Comparison of ENCODE assay signal across 14 cellular contexts in the genomic region with DNA sequence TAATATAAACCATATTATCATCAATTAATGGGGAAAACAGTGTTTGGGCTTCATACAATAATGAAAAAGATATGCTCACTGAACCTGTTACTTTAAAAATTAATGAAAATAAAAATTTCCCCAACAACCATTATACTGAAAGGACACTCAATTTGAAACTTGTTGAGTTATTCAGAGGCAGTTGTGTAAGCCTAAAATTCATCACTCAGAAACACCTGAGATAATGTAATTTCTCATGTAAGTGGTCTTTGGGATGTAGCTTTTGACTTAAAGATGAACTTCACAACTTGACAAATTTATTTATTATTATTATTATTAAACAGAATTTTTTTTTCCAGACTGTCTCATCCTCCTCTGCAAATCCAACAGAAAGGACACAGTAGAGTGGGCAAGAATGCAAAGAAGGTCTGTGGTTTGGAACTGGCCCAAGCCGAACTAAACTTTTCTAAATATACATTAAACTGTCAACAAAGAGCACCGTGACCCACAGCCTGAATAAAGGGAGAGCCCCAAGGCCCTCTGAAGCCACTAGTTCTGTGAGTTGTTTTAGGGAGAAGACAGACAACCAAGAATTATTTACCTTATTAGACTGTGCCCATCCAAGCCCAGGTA. TPM values are rescaled to one million over a fixed set of nuclear protein-coding genes. Genes with fewer than 3 reads are reported as not detected.
DNase-seq lines count a peak whose midpoint lies in the region; ATAC-seq, FAIRE-seq and TF ChIP-seq lines count a peak whose summit lies in the region.
"Had no signal": no experiment of that assay in that cellular context is flagged by ENCODE, and none has a peak within 500 bp of the region (broad histone marks: within the 10 kb centered on the region; RNA-seq: fewer than 3 reads in every experiment).

No MANE protein-coding gene starts in this region.

- peaks cover 2% of the 10 kb centered on the region; the same call in 1 of the 2 replicates for H3K9me3 ChIP-seq in OCI-LY3 (ENCODE audit: insufficient read depth, low read length)
- H3K9me3 ChIP-seq: BE2C, testis had no signal

- TF ChIP-seq POLR2A in GM12892 (IDR thresholded peaks at IDR 0.05; ENCODE audit: low read depth, low read length): no peak

- peak overlapping the region; percentile 59 for H3K4me2 ChIP-seq in OCI-LY3 (ENCODE audit: low read length)

- H3K4me1 ChIP-seq in OCI-LY3 (ENCODE audit: low read length): peaks cover 29% of the 10 kb centered on the region
- H3K4me1 ChIP-seq: BE2C, testis had no signal

- DNase-seq in GM12892 (ENCODE audit: insufficient read length) (no peak), NCI-H1694 treated with DMSO at 0.1 percent for 48 hours (lab: John Stamatoyannopoulos, UW) (no peak)
- no peak for DNase-seq in stimulated activated CD4-positive, alpha-beta T cell treated with anti-CD3 and anti-CD28 coated beads, Interleukin-4, amount 100 ng/mL, for 1 hour
- no peak for DNase-seq in stimulated activated CD8-positive, alpha-beta memory T cell treated with anti-CD3 and anti-CD28 coated beads, Interleukin-4, amount 100 ng/mL, for 48 hours
- no peak for DNase-seq in activated CD4-positive, alpha-beta T cell treated with anti-CD3 and anti-CD28 coated beads for 4 hours
- DNase-seq: activated effector memory CD4-positive, alpha-beta T cell treated with anti-CD3 and anti-CD28 coated beads, Interleukin-2, amount 50 U/mL, for 16 hours; BE2C; naive thymus-derived CD4-positive, alpha-beta T cell; NCI-H82; stimulated activated CD4-positive, alpha-beta T cell treated with anti-CD3 and anti-CD28 coated beads, Interleukin-15, amount 100 ng/mL, for 24 hours; testis had no signal

- ATAC-seq in GM19468 (IDR thresholded peaks at IDR 0.05; ENCODE audit: extremely low read depth, unreplicated experiment) (peak; percentile 75), HG03025 (IDR thresholded peaks at IDR 0.05; ENCODE audit: low FRiP score, unreplicated experiment) (peak; percentile 81)
- ATAC-seq: naive thymus-derived CD4-positive, alpha-beta T cell had no signal

- FAIRE-seq in GM12892 (lab: Jason Lieb, UNC): peak; percentile 42

- H3K4me3 ChIP-seq in OCI-LY3 (ENCODE audit: low read length): peak overlapping the region; percentile 28
- H3K4me3 ChIP-seq: testis had no signal

- no peak overlapping the region for H3K9ac ChIP-seq in OCI-LY3 (ENCODE audit: low read length)

- no peaks in the 10 kb centered on the region for H4K20me1 ChIP-seq in OCI-LY3 (ENCODE audit: insufficient read depth, low read length)

- no peak overlapping the region for H2AFZ ChIP-seq in OCI-LY3 (ENCODE audit: low read depth, low read length)

- H3K79me2 ChIP-seq in OCI-LY3 (ENCODE audit: low read length): no peaks in the 10 kb centered on the region

- H3K27ac ChIP-seq in OCI-LY3 (ENCODE audit: low read length): no peak overlapping the region
- H3K27ac ChIP-seq: testis had no signal

- no peak for TF ChIP-seq CTCF in OCI-LY3 (IDR thresholded peaks at IDR 0.05; ENCODE audit: low read depth, low read length)

- peaks cover 32% of the 10 kb centered on the region for H3K27me3 ChIP-seq in OCI-LY3 (ENCODE audit: low read depth, low read length)
- H3K27me3 ChIP-seq: testis had no signal

- no peaks in the 10 kb centered on the region for H3K36me3 ChIP-seq in OCI-LY3 (replicated peaks; ENCODE audit: low read depth, low read length)
- H3K36me3 ChIP-seq: BE2C had no signal

RNA-seq across cellular contexts. Expression of gene HEY2, which starts 32.2 kb away (rescaled TPM):
- polyA plus RNA-seq in GM12892 (2012; ENCODE audit: missing spikeins): not detected
